In genomic region chr16:1113889-1114526, GRCh38 we compare ENCODE assay signal across 28 cellular contexts. TPM values are rescaled to one million over a fixed set of nuclear protein-coding genes. Genes with fewer than 3 reads are reported as not detected.
DNase-seq lines count a peak whose midpoint lies in the region; ATAC-seq, FAIRE-seq and TF ChIP-seq lines count a peak whose summit lies in the region.
"Had no signal": no experiment of that assay in that cellular context is flagged by ENCODE, and none has a peak within 500 bp of the region (broad histone marks: within the 10 kb centered on the region; RNA-seq: fewer than 3 reads in every experiment).

No MANE protein-coding gene starts in this region.

- H3K4me1 Mint-ChIP-seq in stimulated activated naive CD8-positive, alpha-beta T cell treated with anti-CD3 and anti-CD28 coated beads, Interleukin-15, amount 100 ng/mL, for 72 hours = no peaks in the 10 kb centered on the region
- H3K4me1 Mint-ChIP-seq: CD14-positive monocyte, GM23338 had no signal

- CTCF ChIA-PET in K562 (lab: Yijun Ruan, JAX; ENCODE audit: low intra/inter-chr PET ratio) = no interaction called here

- H3K36me3 ChIP-seq in K562 (ENCODE audit: control insufficient read depth, insufficient read depth, low read length) (no peaks in the 10 kb centered on the region), neuronal stem cell (replicated peaks in 1 of 2; ENCODE audit: control insufficient read depth in 2 of 2, insufficient read depth in 2 of 2, low read length in 2 of 2) (no peaks in the 10 kb centered on the region)
- H3K36me3 ChIP-seq: BE2C; BLaER1 treated with 17β-estradiol and CSF1 and Interleukin-3, amounts not matched to agents 10 nM and 100 nM; HAP-1 had no signal

- intact Hi-C loops in K562 (cut with micrococcal nuclease) = no loop called here

- H3K4me3 Mint-ChIP-seq in stimulated activated naive CD8-positive, alpha-beta T cell treated with anti-CD3 and anti-CD28 coated beads, Interleukin-15, amount 100 ng/mL, for 72 hours = no peak overlapping the region
- H3K4me3 Mint-ChIP-seq: CD14-positive monocyte; CD4-positive, alpha-beta T cell; GM23338; HFFc6 had no signal

- H2BK120ac ChIP-seq in neuronal stem cell (ENCODE audit: low read depth, low read length) = no peak overlapping the region

- no peak overlapping the region for H2BK12ac ChIP-seq in neuronal stem cell (ENCODE audit: low read length)

- H3K79me1 ChIP-seq in neuronal stem cell (ENCODE audit: low read depth, low read length) = no peaks in the 10 kb centered on the region

- TF ChIP-seq POLR2A in K562 (conservative IDR thresholded peaks at IDR 0.05) = no peak

- no peak overlapping the region for H3K27ac Mint-ChIP-seq in stimulated activated naive CD8-positive, alpha-beta T cell treated with anti-CD3 and anti-CD28 coated beads, Interleukin-15, amount 100 ng/mL, for 72 hours
- H3K27ac Mint-ChIP-seq: CD14-positive monocyte; CD4-positive, alpha-beta T cell; GM23338; HFFc6 had no signal

- peaks cover 20% of the 10 kb centered on the region for H4K20me1 ChIP-seq in K562 (replicated peaks; ENCODE audit: control insufficient read depth, insufficient read depth, low read length)

- no peak overlapping the region for H4K8ac ChIP-seq in neuronal stem cell (ENCODE audit: low read depth, low read length)

- in situ Hi-C loops in K562 (cut with MboI) = loop anchor here (5.0 kb wide), 1 partner anchor 83 kb away; no protein-coding TSS in a partner anchor

- FAIRE-seq in K562 (lab: Jason Lieb, UNC) (no peak), RCC 7860 (lab: Jason Lieb, UNC) (no peak)
- FAIRE-seq: A549, GM12891, GM18507 had no signal

- no peaks in the 10 kb centered on the region for H3K9me1 ChIP-seq in K562 (ENCODE audit: control insufficient read depth, insufficient read depth, low read length)

- no peak for TF ChIP-seq RAD21 in K562 (CRISPR knock-in tag; conservative IDR thresholded peaks at IDR 0.05 in 1 of 2, IDR thresholded peaks at IDR 0.05 in 1 of 2)

- no peak overlapping the region for H3K14ac ChIP-seq in neuronal stem cell (ENCODE audit: low read length)

- H3K27me3 Mint-ChIP-seq in stimulated activated naive CD8-positive, alpha-beta T cell treated with anti-CD3 and anti-CD28 coated beads, Interleukin-15, amount 100 ng/mL, for 72 hours = peaks cover 8% of the 10 kb centered on the region

- no peak for DNase-seq in stimulated activated naive CD8-positive, alpha-beta T cell treated with anti-CD3 and anti-CD28 coated beads, Interleukin-15, amount 100 ng/mL, for 72 hours
- no peak for DNase-seq in stimulated activated naive CD8-positive, alpha-beta T cell treated with anti-CD3 and anti-CD28 coated beads, Interleukin-15, Interleukin-2, amounts not matched to agents 100 U/mL and 50 U/mL, for 24 hours
- DNase-seq in K562 (ENCODE audit: extremely low read depth in 1 of 4, low spot score in 3 of 4) (peak in 1 of 4 experiments; percentile 18), neuronal stem cell (ENCODE audit: low spot score) (no peak), RCC 7860 (ENCODE audit: low spot score) (no peak), NCI-H128 (lab: John Stamatoyannopoulos, UW; ENCODE audit: unreplicated experiment) (no peak)
- DNase-seq: 8988T; ACHN; AML-193; BE2C; Calu3; CD4-positive, alpha-beta T cell; COR-L47; DMS53; DMS79 treated with DMSO at 0.1 percent for 48 hours; GF-D8; HFFc6 had no signal

- H3K79me2 ChIP-seq in K562 (ENCODE audit: control insufficient read depth, insufficient read depth, low read length) = no peaks in the 10 kb centered on the region

- H2BK15ac ChIP-seq in neuronal stem cell (ENCODE audit: low read length) = no peak overlapping the region

- 0 out of 6 replicates have a peak, but pooled peaks of 1 of the 3 experiments have one; percentile 8 for TF ChIP-seq CTCF in K562 (IDR thresholded peaks at IDR 0.05 in 2 of 3, conservative IDR thresholded peaks at IDR 0.05 in 1 of 3; ENCODE audit: insufficient read depth in 2 of 3, low read depth in 1 of 3, low read length in 3 of 3)

- ATAC-seq in stimulated activated naive CD8-positive, alpha-beta T cell treated with anti-CD3 and anti-CD28 coated beads, Interleukin-15, amount 100 ng/mL, for 72 hours = peak; percentile 54
- ATAC-seq in stimulated activated naive CD8-positive, alpha-beta T cell treated with anti-CD3 and anti-CD28 coated beads, Interleukin-15, Interleukin-2, amounts not matched to agents 100 U/mL and 50 U/mL, for 24 hours = no peak
- ATAC-seq in K562 = peak; percentile 33; the same call in 1 of the 3 replicates
- ATAC-seq in HG02970 (IDR thresholded peaks at IDR 0.05; ENCODE audit: low FRiP score, unreplicated experiment) = no peak
- ATAC-seq: A549, GM23338 had no signal

- 5% methylated on average over 14 of the region's 15 CpGs for WGBS in K562 (ENCODE audit: insufficient coverage, low coverage, missing lambda C conversion rate)
- no CpG with 5 or more reads among the region's 15 CpGs for WGBS in neuronal stem cell (ENCODE audit: extremely low coverage in 2 of 2, insufficient read length in 2 of 2, insufficient replicate concordance in 1 of 2), 2 donors

- H3K9ac ChIP-seq in K562 (ENCODE audit: insufficient read depth in 1 of 2, low read depth in 2 of 2, low read length in 2 of 2) (no peak overlapping the region), neuronal stem cell (ENCODE audit: low read depth, low read length, poor library complexity) (no peak overlapping the region)

- POLR2A ChIA-PET in K562 (lab: Yijun Ruan, JAX) = interaction anchor here (0.7 kb wide), 1 partner anchor 36 kb away, joined by 3 read pairs; no protein-coding TSS in a partner anchor

- no peak overlapping the region for H3K4ac ChIP-seq in neuronal stem cell (ENCODE audit: low read length)

- H3K27ac ChIP-seq in K562 (ENCODE audit: extremely low read depth, low read depth, low read length) (no peak overlapping the region), neuronal stem cell (replicated peaks; ENCODE audit: low read length) (no peak overlapping the region)
- H3K27ac ChIP-seq: A549; BLaER1 treated with 17β-estradiol and CSF1 and Interleukin-3, amounts not matched to agents 10 nM and 100 nM had no signal

- H2AK5ac ChIP-seq in neuronal stem cell (ENCODE audit: low read depth, low read length) = peak overlapping the region; percentile 61

- no peak overlapping the region for H3K4me3 ChIP-seq in K562
- H3K4me3 ChIP-seq in neuronal stem cell (ENCODE audit: low read length in 2 of 2) = no peak overlapping the region
- H3K4me3 ChIP-seq: A549; BLaER1 treated with 17β-estradiol and CSF1 and Interleukin-3, amounts not matched to agents 10 nM and 100 nM; GM23338; HAP-1 had no signal

- no peaks in the 10 kb centered on the region for H3K9me3 Mint-ChIP-seq in stimulated activated naive CD8-positive, alpha-beta T cell treated with anti-CD3 and anti-CD28 coated beads, Interleukin-15, amount 100 ng/mL, for 72 hours
- H3K9me3 Mint-ChIP-seq: CD4-positive, alpha-beta T cell; GM23338; HFFc6 had no signal

- BruUV-seq in K562 (replicated peaks; lab: Mats Ljungman, UMichigan) = no TSS peak

- no peak overlapping the region for H3K4me2 ChIP-seq in K562 (ENCODE audit: insufficient read depth, low read length)
- H3K4me2 ChIP-seq in neuronal stem cell (ENCODE audit: insufficient read depth, low read length, poor library complexity, severe bottlenecking) = no peak overlapping the region
- H3K4me2 ChIP-seq: A549; BLaER1 treated with 17β-estradiol and CSF1 and Interleukin-3, amounts not matched to agents 10 nM and 100 nM; GM23338 had no signal

- H3K9me3 ChIP-seq in K562 (replicated peaks; ENCODE audit: control insufficient read depth, insufficient read depth, low read depth, low read length) (no peaks in the 10 kb centered on the region), neuronal stem cell (replicated peaks in 1 of 2; ENCODE audit: control insufficient read depth in 2 of 2, insufficient read depth in 1 of 2, low read depth in 1 of 2, low read length in 2 of 2) (no peaks in the 10 kb centered on the region)
- H3K9me3 ChIP-seq: A549; BE2C; BLaER1 treated with 17β-estradiol and CSF1 and Interleukin-3, amounts not matched to agents 10 nM and 100 nM; HAP-1 had no signal

- H4K91ac ChIP-seq in neuronal stem cell (ENCODE audit: low read depth, low read length, poor library complexity) = no peak overlapping the region

- no peak overlapping the region for H2AFZ ChIP-seq in K562 (ENCODE audit: low read depth, low read length)
- H2AFZ ChIP-seq in neuronal stem cell (ENCODE audit: low read length) = no peak overlapping the region
- H2AFZ ChIP-seq: GM23338 had no signal

- H3K27me3 ChIP-seq in K562 (ENCODE audit: control insufficient read depth in 2 of 2, insufficient read depth in 2 of 2, low read length in 2 of 2) = peaks cover 27 to 59% of the 10 kb centered on the region in 2 experiments; a peak in 4 of 5 replicates
- peaks cover 0 to 60% (median 0%) of the 10 kb centered on the region in 3 experiments for H3K27me3 ChIP-seq in neuronal stem cell (ENCODE audit: control insufficient read depth in 3 of 3, insufficient read depth in 3 of 3, low read depth in 1 of 3, low read length in 3 of 3)

- H3K23ac ChIP-seq in neuronal stem cell (ENCODE audit: low read depth, low read length, poor library complexity) = no peak overlapping the region

- no peak overlapping the region for H2BK5ac ChIP-seq in neuronal stem cell (ENCODE audit: low read length)

- H3K18ac ChIP-seq in neuronal stem cell (ENCODE audit: low read length) = peak overlapping the region; percentile 57

- no peak for TF ChIP-seq EP300 in K562 (IDR thresholded peaks at IDR 0.05; ENCODE audit: low read length)

- H3K4me1 ChIP-seq in K562 (replicated peaks in 1 of 2; ENCODE audit: control insufficient read depth in 2 of 2, insufficient read depth in 2 of 2, low read length in 2 of 2) (peaks cover 0 to 56% of the 10 kb centered on the region in 2 experiments; a peak in 2 of 5 replicates), neuronal stem cell (ENCODE audit: control insufficient read depth in 2 of 2, insufficient read depth in 1 of 2, low read depth in 1 of 2, low read length in 2 of 2) (peaks cover 2% of the 10 kb centered on the region in 2 donors)
- H3K4me1 ChIP-seq: BE2C, HAP-1 had no signal

RNA-seq across cellular contexts. Expression of gene C1QTNF8, which starts 18.0 kb away (rescaled TPM):
- not detected in 2 replicates for total RNA-seq in K562 (2011; cell fraction: chromatin; rRNA removed; ENCODE audit: low replicate concordance)
- not detected in 2 replicates for total RNA-seq in K562 (2011; cell fraction: nucleolus; rRNA removed)
- total RNA-seq in K562 (2011; cell fraction: nucleoplasm; rRNA removed) = not detected in 2 replicates
- total RNA-seq in K562 (2014; rRNA removed) (not detected in 2 replicates), K562 (2014; rRNA removed; fragmentation: Illumina TruSeq; extraction: Trizol) (not detected in 2 replicates), K562 (2015; rRNA removed; fragmentation: Illumina TruSeq; extraction: Trizol) (not detected in 2 replicates), K562 (2021) (not detected in 2 replicates)
- polyA plus RNA-seq in K562 (2011; rRNA removed) (not detected in 2 replicates), K562 (2014; fragmentation: Illumina TruSeq; extraction: Trizol) (not detected in 2 replicates), K562 (2014; fragmentation: Nextera tagmentation; extraction: Ambion mirVana) (not detected), K562 (2014; rRNA removed) (not detected in 2 replicates)
- not detected in 2 replicates for polyA plus RNA-seq in K562 (2011; cell fraction: cytosol; rRNA removed)
- not detected in 2 replicates for polyA plus RNA-seq in K562 (2011; cell fraction: nucleus; rRNA removed)
- polyA plus RNA-seq in K562 (2012) = not detected in 2 replicates
- not detected in 2 replicates for polyA minus RNA-seq in K562 (2011; rRNA and poly(A)+ RNA removed)
- polyA minus RNA-seq in K562 (2011; cell fraction: cytosol; rRNA and poly(A)+ RNA removed) = not detected in 2 replicates
- not detected in 2 replicates for polyA minus RNA-seq in K562 (2011; cell fraction: nucleus; rRNA and poly(A)+ RNA removed)
- polyA plus RNA-seq in neuronal stem cell (2013, experiment 1 of 2) = not detected
- polyA plus RNA-seq in neuronal stem cell (2013, experiment 2 of 2) = not detected
- total RNA-seq: Calu3; CD4-positive, alpha-beta T cell; Daoy; GM23338; H4; HFFc6 had no signal
- polyA plus RNA-seq: A549, CD14-positive monocyte, GM23338 had no signal

RNA-seq across cellular contexts. Expression of gene CACNA1H, which starts 38.9 kb away (rescaled TPM):
- 0.44 and 1.6 TPM in 2 replicates for total RNA-seq in K562 (2011; cell fraction: chromatin; rRNA removed; ENCODE audit: low replicate concordance)
- total RNA-seq in K562 (2011; cell fraction: nucleolus; rRNA removed) = 0.79 and 1.2 TPM in 2 replicates
- total RNA-seq in K562 (2011; cell fraction: nucleoplasm; rRNA removed) = 0.22 and 0.53 TPM in 2 replicates
- total RNA-seq in K562 (2014; rRNA removed) (0.04 TPM in 1 of 2 replicates, not detected in the other), K562 (2014; rRNA removed; fragmentation: Illumina TruSeq; extraction: Trizol) (not detected in 2 replicates), K562 (2015; rRNA removed; fragmentation: Illumina TruSeq; extraction: Trizol) (not detected in 2 replicates), K562 (2021) (0.09 and 0.18 TPM in 2 replicates)
- polyA plus RNA-seq in K562 (2011; rRNA removed) (0.10 and 0.11 TPM in 2 replicates), K562 (2014; fragmentation: Illumina TruSeq; extraction: Trizol) (not detected in 2 replicates), K562 (2014; fragmentation: Nextera tagmentation; extraction: Ambion mirVana) (not detected), K562 (2014; rRNA removed) (not detected in 2 replicates)
- polyA plus RNA-seq in K562 (2011; cell fraction: cytosol; rRNA removed) = 0.10 and 0.12 TPM in 2 replicates
- polyA plus RNA-seq in K562 (2011; cell fraction: nucleus; rRNA removed) = 0.11 and 0.40 TPM in 2 replicates
- polyA plus RNA-seq in K562 (2012) = 0.07 and 0.12 TPM in 2 replicates
- polyA minus RNA-seq in K562 (2011; rRNA and poly(A)+ RNA removed) = 0.03 and 0.04 TPM in 2 replicates
- polyA minus RNA-seq in K562 (2011; cell fraction: cytosol; rRNA and poly(A)+ RNA removed) = not detected in 2 replicates
- polyA minus RNA-seq in K562 (2011; cell fraction: nucleus; rRNA and poly(A)+ RNA removed) = 0.27 and 0.33 TPM in 2 replicates
- polyA plus RNA-seq in neuronal stem cell (2013, experiment 1 of 2) = 21.5 TPM
- 21.7 TPM for polyA plus RNA-seq in neuronal stem cell (2013, experiment 2 of 2)
- total RNA-seq: Calu3 had no signal
- polyA plus RNA-seq: CD14-positive monocyte had no signal

RNA-seq across cellular contexts. Expression of gene SSTR5, which starts 41.5 kb away (rescaled TPM):
- total RNA-seq in K562 (2011; cell fraction: chromatin; rRNA removed; ENCODE audit: low replicate concordance) = not detected in 2 replicates
- total RNA-seq in K562 (2011; cell fraction: nucleolus; rRNA removed) = not detected in 2 replicates
- total RNA-seq in K562 (2011; cell fraction: nucleoplasm; rRNA removed) = not detected in 2 replicates
- total RNA-seq in K562 (2014; rRNA removed) (not detected in 2 replicates), K562 (2014; rRNA removed; fragmentation: Illumina TruSeq; extraction: Trizol) (not detected in 2 replicates), K562 (2015; rRNA removed; fragmentation: Illumina TruSeq; extraction: Trizol) (not detected in 2 replicates), K562 (2021) (not detected in 2 replicates)
- polyA plus RNA-seq in K562 (2011; rRNA removed) (not detected in 2 replicates), K562 (2014; fragmentation: Illumina TruSeq; extraction: Trizol) (not detected in 2 replicates), K562 (2014; fragmentation: Nextera tagmentation; extraction: Ambion mirVana) (not detected), K562 (2014; rRNA removed) (not detected in 2 replicates)
- polyA plus RNA-seq in K562 (2011; cell fraction: cytosol; rRNA removed) = not detected in 2 replicates
- polyA plus RNA-seq in K562 (2011; cell fraction: nucleus; rRNA removed) = not detected in 2 replicates
- polyA plus RNA-seq in K562 (2012) = not detected in 2 replicates
- polyA minus RNA-seq in K562 (2011; rRNA and poly(A)+ RNA removed) = not detected in 2 replicates
- not detected in 2 replicates for polyA minus RNA-seq in K562 (2011; cell fraction: cytosol; rRNA and poly(A)+ RNA removed)
- not detected in 2 replicates for polyA minus RNA-seq in K562 (2011; cell fraction: nucleus; rRNA and poly(A)+ RNA removed)
- not detected for polyA plus RNA-seq in neuronal stem cell (2013, experiment 1 of 2)
- not detected for polyA plus RNA-seq in neuronal stem cell (2013, experiment 2 of 2)
- total RNA-seq: Calu3; CD4-positive, alpha-beta T cell; Daoy; G401; H4; HFFc6 had no signal
- polyA plus RNA-seq: CD14-positive monocyte had no signal

Comparison
In these comparisons a context has a peak if more than half of its experiments do, and no peak if none do; other contexts are left out.
1. ATAC-seq: peak in stimulated activated naive CD8-positive, alpha-beta T cell treated with anti-CD3 and anti-CD28 coated beads, Interleukin-15, amount 100 ng/mL, for 72 hours (single experiment) and K562 (single experiment); none in stimulated activated naive CD8-positive, alpha-beta T cell treated with anti-CD3 and anti-CD28 coated beads, Interleukin-15, Interleukin-2, amounts not matched to agents 100 U/mL and 50 U/mL, for 24 hours (single experiment) and HG02970 (single experiment).